Comparison of ENCODE assay signal across 30 cellular contexts in the genomic region with DNA sequence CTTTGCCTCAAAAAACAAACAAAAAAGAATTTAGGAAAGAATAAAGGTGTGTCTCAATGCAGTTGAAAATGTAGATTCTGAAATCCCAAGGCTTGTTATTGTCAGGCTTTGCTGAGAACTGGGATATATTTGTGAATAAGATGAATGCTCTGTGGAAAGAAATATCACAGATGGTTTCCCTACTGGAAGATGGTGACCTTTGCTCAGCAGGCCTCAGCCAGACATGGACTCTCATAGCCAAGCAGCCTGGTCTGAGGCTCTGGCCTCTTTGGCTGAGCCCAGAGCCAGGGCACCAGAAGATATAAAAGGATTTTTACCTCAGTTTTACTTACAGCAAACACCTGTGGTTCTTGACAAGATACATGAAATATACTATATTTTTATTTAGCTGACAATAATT. TPM values are rescaled to one million over a fixed set of nuclear protein-coding genes. Genes with fewer than 3 reads are reported as not detected.
"Had no signal": no experiment of that assay in that cellular context is flagged by ENCODE, and none has a peak within 500 bp of the region (broad histone marks: within the 10 kb centered on the region; RNA-seq: fewer than 3 reads in every experiment).

No MANE protein-coding gene starts in this region.

- H3K4me1 ChIP-seq: stomach, suprapubic skin, testis, thyroid gland, tibial artery, tibial nerve, transverse colon, upper lobe of left lung, upper lobe of right lung, uterus, vagina had no signal

- H3K36me3 ChIP-seq: stomach, suprapubic skin, thoracic aorta, thyroid gland, tibial artery, tibial nerve, transverse colon, upper lobe of left lung, upper lobe of right lung, uterus, vagina had no signal

- FAIRE-seq: urothelium cell line had no signal

- ATAC-seq: stimulated activated effector memory CD8-positive, alpha-beta T cell treated with anti-CD3 and anti-CD28 coated beads, Interleukin-12 subunit alpha, Interleukin-12 subunit beta, amount 100 ng/mL, for 72 hours; stimulated activated memory B cell treated with anti-CD40 and anti-IgM and Interleukin-4, amounts not matched to agents 10 μg/mL and 1 μg/mL and 100 μg/mL, for 72 hours; stimulated activated naive B cell treated with anti-CD40 and anti-IgM and Interleukin-4, amounts not matched to agents 10 μg/mL and 1 μg/mL and 100 μg/mL, for 72 hours; stimulated activated naive CD8-positive, alpha-beta T cell treated with anti-CD3 and anti-CD28 coated beads, Interleukin-15, amount 100 ng/mL, for 72 hours; stimulated activated naive CD8-positive, alpha-beta T cell treated with anti-CD3 and anti-CD28 coated beads, Interleukin-15, Interleukin-2, amounts not matched to agents 100 U/mL and 50 U/mL, for 24 hours; upper lobe of right lung had no signal

- DNase-seq: stimulated activated CD4-positive, alpha-beta T cell treated with anti-CD3 and anti-CD28 coated beads, Interleukin-2, amount 100 ng/mL, for 48 hours; stimulated activated CD4-positive, alpha-beta T cell treated with anti-CD3 and anti-CD28 coated beads, Interleukin-4, amount 100 ng/mL, for 1 hour; stimulated activated CD4-positive, alpha-beta T cell treated with anti-CD3 and anti-CD28 coated beads, Interleukin-4, amount 100 ng/mL, for 24 hours; stimulated activated CD4-positive, alpha-beta T cell treated with anti-CD3 and anti-CD28 coated beads, Interleukin-4, amount 100 ng/mL, for 4 hours; stimulated activated CD8-positive, alpha-beta memory T cell treated with anti-CD3 and anti-CD28 coated beads, Interleukin-4, amount 100 ng/mL, for 48 hours; stimulated activated naive B cell treated with anti-CD40 and anti-IgM and Interleukin-4, amounts not matched to agents 10 μg/mL and 1 μg/mL and 100 μg/mL, for 72 hours; stimulated activated naive CD4-positive, alpha-beta T cell; stimulated activated naive CD4-positive, alpha-beta T cell treated with Interleukin-2 at 50 U/mL for 16 hours; stimulated activated naive CD8-positive, alpha-beta T cell treated with anti-CD3 and anti-CD28 coated beads, Interleukin-15, amount 100 ng/mL, for 72 hours; stimulated activated naive CD8-positive, alpha-beta T cell treated with anti-CD3 and anti-CD28 coated beads, Interleukin-15, Interleukin-2, amounts not matched to agents 100 U/mL and 50 U/mL, for 24 hours; stomach; testis; thyroid gland; tibial artery; transverse colon; trophoblast cell; upper lobe of left lung; upper lobe of right lung; uterus had no signal

- H3K27me3 ChIP-seq: suprapubic skin, testis, thyroid gland, tibial artery, tibial nerve, transverse colon, upper lobe of left lung, upper lobe of right lung, uterus, vagina had no signal

- H3K27ac ChIP-seq: stomach, suprapubic skin, testis, thoracic aorta, thyroid gland, tibial artery, tibial nerve, transverse colon, upper lobe of left lung, upper lobe of right lung, uterus, vagina had no signal

- H3K4me3 ChIP-seq: stomach, suprapubic skin, testis, thoracic aorta, thyroid gland, tibial artery, tibial nerve, transverse colon, upper lobe of left lung, upper lobe of right lung, uterus, vagina had no signal

- H3K9me3 ChIP-seq: stomach, suprapubic skin, testis, thoracic aorta, thyroid gland, tibial artery, tibial nerve, transverse colon, upper lobe of left lung, upper lobe of right lung, uterus, vagina had no signal

RNA-seq across cellular contexts. Expression of gene AGXT2, which starts 37.1 kb away (rescaled TPM):
- total RNA-seq: subcutaneous adipose tissue, suprapubic skin, temporal lobe, testis, thoracic aorta, thyroid gland, tibial nerve, transverse colon, upper lobe of left lung, upper lobe of right lung, ureter, urinary bladder, uterus, vagina had no signal
- polyA plus RNA-seq: stomach had no signal
